10 cellular contexts compared by ENCODE assay signal in genomic region chr2:239230318-239231052, GRCh38.
DNase-seq lines count a peak whose midpoint lies in the region; ATAC-seq and TF ChIP-seq lines count a peak whose summit lies in the region.
"Had no signal": no experiment of that assay in that cellular context is flagged by ENCODE, and none has a peak within 500 bp of the region (broad histone marks: within the 10 kb centered on the region; RNA-seq: fewer than 3 reads in every experiment).

No MANE protein-coding gene starts in this region.

- H3K9me3 Mint-ChIP-seq in activated naive CD4-positive, alpha-beta T cell treated with anti-CD3 and anti-CD28 coated beads, Interleukin-2, amount 10 ng/mL, durations not matched to agents 7 days and 5 days, result no peaks in the 10 kb centered on the region
- H3K9me3 Mint-ChIP-seq in activated T-cell treated with anti-CD3 and anti-CD28 coated beads, Interleukin-2, amount 50 U/mL, for 72 hours, result no peaks in the 10 kb centered on the region

- H3K4me2 ChIP-seq in mesenchymal stem cell (ENCODE audit: low read length, poor library complexity, severe bottlenecking), result no peak overlapping the region

- no peak overlapping the region for H3K27ac ChIP-seq in mesenchymal stem cell (ENCODE audit: low read length, poor library complexity, severe bottlenecking)
- H3K27ac ChIP-seq in transverse colon, result peak overlapping the region; percentile 14 to 41 (median 20)
- H3K27ac ChIP-seq: ascending aorta, WERI-Rb-1 had no signal

- peak overlapping the region; percentile 52 for H4K8ac ChIP-seq in mesenchymal stem cell (ENCODE audit: low read length)

- no peak overlapping the region for H2AK5ac ChIP-seq in mesenchymal stem cell (ENCODE audit: low read length, severe bottlenecking)

- H2BK120ac ChIP-seq in mesenchymal stem cell (ENCODE audit: low read depth, low read length), result no peak overlapping the region

- H3K9ac ChIP-seq in mesenchymal stem cell (ENCODE audit: low read length), result no peak overlapping the region

- H2AFZ ChIP-seq in mesenchymal stem cell (ENCODE audit: low read depth, low read length), result no peak overlapping the region

- CTCF ChIA-PET in activated naive CD4-positive, alpha-beta T cell treated with anti-CD3 and anti-CD28 coated beads, Interleukin-2, amount 10 ng/mL, durations not matched to agents 7 days and 5 days (lab: Charles Lee), result interaction anchor here (1.0 to 1.2 kb wide), 3 partner anchors 32 to 89 kb away, joined by 3 read pairs; no protein-coding TSS in a partner anchor

- peaks cover 0 to 6% of the 10 kb centered on the region in 2 experiments for H3K36me3 ChIP-seq in mesenchymal stem cell (ENCODE audit: control insufficient read depth in 1 of 2, insufficient read depth in 2 of 2, low read depth in 1 of 2, low read length in 2 of 2)
- H3K36me3 ChIP-seq in transverse colon, result no peaks in the 10 kb centered on the region
- H3K36me3 ChIP-seq: ascending aorta, WERI-Rb-1 had no signal

- peak overlapping the region in 1 of 2 experiments; percentile 16 for H3K18ac ChIP-seq in mesenchymal stem cell (ENCODE audit: low read depth in 1 of 2, low read length in 2 of 2)

- WGBS in mesenchymal stem cell, result 90% methylated on average over 25 of the region's 26 CpGs
- 78% methylated on average over 26 of the region's 26 CpGs; no CpG with 5 or more reads in 1 of the 2 donors for WGBS in transverse colon (ENCODE audit: low coverage in 1 of 2), 2 donors

- peak overlapping the region; percentile 82 for H2BK15ac ChIP-seq in mesenchymal stem cell (ENCODE audit: low read depth, poor library complexity, severe bottlenecking)

- H3K27ac Mint-ChIP-seq in activated naive CD4-positive, alpha-beta T cell treated with anti-CD3 and anti-CD28 coated beads, Interleukin-2, amount 10 ng/mL, durations not matched to agents 7 days and 5 days, result peak overlapping the region; percentile 95
- peak overlapping the region; percentile 32 for H3K27ac Mint-ChIP-seq in activated T-cell treated with anti-CD3 and anti-CD28 coated beads, Interleukin-2, amount 50 U/mL, for 72 hours

- H2BK12ac ChIP-seq in mesenchymal stem cell (ENCODE audit: low read length in 2 of 2), result no peak overlapping the region

- H3K14ac ChIP-seq in mesenchymal stem cell (ENCODE audit: low read length in 2 of 2), result no peak overlapping the region

- H3K4ac ChIP-seq in mesenchymal stem cell (ENCODE audit: low read depth in 1 of 2, low read length in 2 of 2), result peak overlapping the region in 1 of 2 experiments; percentile 0

- no peaks in the 10 kb centered on the region for H3K9me3 ChIP-seq in mesenchymal stem cell (ENCODE audit: control insufficient read depth, low read length)
- no peaks in the 10 kb centered on the region for H3K9me3 ChIP-seq in transverse colon
- H3K9me3 ChIP-seq: ascending aorta had no signal

- TF ChIP-seq CTCF in transverse colon (IDR thresholded peaks at IDR 0.05), result no peak

- H3K4me3 Mint-ChIP-seq in activated naive CD4-positive, alpha-beta T cell treated with anti-CD3 and anti-CD28 coated beads, Interleukin-2, amount 10 ng/mL, durations not matched to agents 7 days and 5 days, result no peak overlapping the region
- H3K4me3 Mint-ChIP-seq in activated T-cell treated with anti-CD3 and anti-CD28 coated beads, Interleukin-2, amount 50 U/mL, for 72 hours, result peak overlapping the region in 1 of 2 donors; percentile 33

- H3K4me3 ChIP-seq in mesenchymal stem cell (ENCODE audit: insufficient read depth in 1 of 2, low read depth in 1 of 2, low read length in 2 of 2), result no peak overlapping the region
- H3K4me3 ChIP-seq in transverse colon, result no peak overlapping the region
- H3K4me3 ChIP-seq: ascending aorta had no signal

- intact Hi-C loops in transverse colon (cut with DNase I; ENCODE audit: low total_unique reads), result no loop called here

- H3K23ac ChIP-seq in mesenchymal stem cell (ENCODE audit: low read length in 2 of 2), result no peak overlapping the region

- ATAC-seq in activated T-cell treated with anti-CD3 and anti-CD28 coated beads, Interleukin-2, amount 50 U/mL, for 72 hours (replicated peaks in 1 of 2), result no peak
- ATAC-seq in GM18861 (IDR thresholded peaks at IDR 0.05; ENCODE audit: unreplicated experiment) (no peak), GM21529 (IDR thresholded peaks at IDR 0.05; ENCODE audit: unreplicated experiment) (no peak)

- peak; percentile 57 for DNase-seq in activated naive CD4-positive, alpha-beta T cell treated with anti-CD3 and anti-CD28 coated beads, Interleukin-2, amount 10 ng/mL, durations not matched to agents 7 days and 5 days
- no peak for DNase-seq in activated naive CD4-positive, alpha-beta T cell treated with Interleukin-2 at 50 U/mL for 16 hours
- DNase-seq in activated T-cell treated with anti-CD3 and anti-CD28 coated beads, Interleukin-2, amount 50 U/mL, for 72 hours, result no peak
- DNase-seq in mesenchymal stem cell, result no peak
- no peak for DNase-seq in transverse colon
- DNase-seq in HCEC 1CT, result no peak
- DNase-seq: WERI-Rb-1 had no signal

- TF ChIP-seq POLR2A in transverse colon (IDR thresholded peaks at IDR 0.05), result no peak

- H3K27me3 Mint-ChIP-seq in activated naive CD4-positive, alpha-beta T cell treated with anti-CD3 and anti-CD28 coated beads, Interleukin-2, amount 10 ng/mL, durations not matched to agents 7 days and 5 days, result no peaks in the 10 kb centered on the region
- no peaks in the 10 kb centered on the region for H3K27me3 Mint-ChIP-seq in activated T-cell treated with anti-CD3 and anti-CD28 coated beads, Interleukin-2, amount 50 U/mL, for 72 hours (ENCODE audit: low read depth)

- H3K4me1 Mint-ChIP-seq in activated naive CD4-positive, alpha-beta T cell treated with anti-CD3 and anti-CD28 coated beads, Interleukin-2, amount 10 ng/mL, durations not matched to agents 7 days and 5 days, result peaks cover 84% of the 10 kb centered on the region
- peaks cover 76% of the 10 kb centered on the region for H3K4me1 Mint-ChIP-seq in activated T-cell treated with anti-CD3 and anti-CD28 coated beads, Interleukin-2, amount 50 U/mL, for 72 hours (ENCODE audit: low read depth)

- no peak for TF ChIP-seq EP300 in transverse colon (IDR thresholded peaks at IDR 0.05; ENCODE audit: low read depth)

- no peak overlapping the region for H4K91ac ChIP-seq in mesenchymal stem cell (ENCODE audit: low read length)

- in situ Hi-C loops in transverse colon (cut with MboI; ENCODE audit: low pct_ligation_motif_present in 1 of 4, low pct_unique_long_range_greater_than_20kb in 1 of 4, low sequenced_read_pairs in 3 of 4), result no loop called here

- no peak overlapping the region for H2BK5ac ChIP-seq in mesenchymal stem cell (ENCODE audit: low read depth, low read length, poor library complexity, severe bottlenecking)

- H3K27me3 ChIP-seq in mesenchymal stem cell (ENCODE audit: control insufficient read depth in 1 of 2, insufficient read depth in 1 of 2, low read length in 2 of 2) (no peaks in the 10 kb centered on the region), transverse colon (no peaks in the 10 kb centered on the region)
- H3K27me3 ChIP-seq: ascending aorta had no signal

- peaks cover 28% of the 10 kb centered on the region for H3K4me1 ChIP-seq in mesenchymal stem cell (ENCODE audit: control insufficient read depth, insufficient read depth, low read depth, low read length)
- peaks cover 11 to 37% (median 27%) of the 10 kb centered on the region in 4 donors for H3K4me1 ChIP-seq in transverse colon

- H3K79me1 ChIP-seq in mesenchymal stem cell (replicated peaks; ENCODE audit: low read length, poor library complexity, severe bottlenecking), result peaks cover 40% of the 10 kb centered on the region

- peaks cover 41% of the 10 kb centered on the region for H3K36me3 Mint-ChIP-seq in activated naive CD4-positive, alpha-beta T cell treated with anti-CD3 and anti-CD28 coated beads, Interleukin-2, amount 10 ng/mL, durations not matched to agents 7 days and 5 days
- H3K36me3 Mint-ChIP-seq in activated T-cell treated with anti-CD3 and anti-CD28 coated beads, Interleukin-2, amount 50 U/mL, for 72 hours (ENCODE audit: insufficient read depth in 2 of 2), result peaks cover 0 to 4% of the 10 kb centered on the region in 2 donors
